Comparison of ENCODE assay signal across 18 cellular contexts in genomic region chr15:70523192-70523591, GRCh38.
"Had no signal": no experiment of that assay in that cellular context is flagged by ENCODE, and none has a peak within 500 bp of the region (broad histone marks: within the 10 kb centered on the region; RNA-seq: fewer than 3 reads in every experiment).

No MANE protein-coding gene starts in this region.

- H3K9me3 Mint-ChIP-seq: naive thymus-derived CD4-positive, alpha-beta T cell; stimulated activated effector memory CD8-positive, alpha-beta T cell treated with anti-CD3 and anti-CD28 coated beads, Interleukin-12 subunit alpha, Interleukin-12 subunit beta, amount 100 ng/mL, for 72 hours; stimulated activated naive CD8-positive, alpha-beta T cell treated with anti-CD3 and anti-CD28 coated beads, Interleukin-15, Interleukin-2, amounts not matched to agents 100 ng/mL and 50 ng/mL, for 24 hours had no signal

- H3K27ac Mint-ChIP-seq: nephron progenitor cell; stimulated activated effector memory CD8-positive, alpha-beta T cell treated with anti-CD3 and anti-CD28 coated beads, Interleukin-12 subunit alpha, Interleukin-12 subunit beta, amount 100 ng/mL, for 72 hours; stimulated activated naive CD8-positive, alpha-beta T cell treated with anti-CD3 and anti-CD28 coated beads, Interleukin-15, Interleukin-2, amounts not matched to agents 100 ng/mL and 50 ng/mL, for 24 hours had no signal

- H3K36me3 ChIP-seq: heart right ventricle, neutrophil, tibial artery, upper lobe of left lung, vagina had no signal

- H3K27ac ChIP-seq: dorsolateral prefrontal cortex, heart right ventricle, neutrophil, tibial artery, upper lobe of left lung, vagina had no signal

- H3K9me3 ChIP-seq: heart right ventricle, neutrophil, tibial artery, upper lobe of left lung, vagina had no signal

- H3K36me3 Mint-ChIP-seq: stimulated activated effector memory CD8-positive, alpha-beta T cell treated with anti-CD3 and anti-CD28 coated beads, Interleukin-12 subunit alpha, Interleukin-12 subunit beta, amount 100 ng/mL, for 72 hours had no signal

- H3K27me3 ChIP-seq: neutrophil, vagina had no signal

- H3K4me3 Mint-ChIP-seq: nephron progenitor cell; stimulated activated effector memory CD8-positive, alpha-beta T cell treated with anti-CD3 and anti-CD28 coated beads, Interleukin-12 subunit alpha, Interleukin-12 subunit beta, amount 100 ng/mL, for 72 hours; stimulated activated naive CD8-positive, alpha-beta T cell treated with anti-CD3 and anti-CD28 coated beads, Interleukin-15, Interleukin-2, amounts not matched to agents 100 ng/mL and 50 ng/mL, for 24 hours had no signal

- ATAC-seq: esophagus mucosa; heart right ventricle; naive thymus-derived CD4-positive, alpha-beta T cell; stimulated activated effector memory CD8-positive, alpha-beta T cell treated with anti-CD3 and anti-CD28 coated beads, Interleukin-12 subunit alpha, Interleukin-12 subunit beta, amount 100 ng/mL, for 72 hours had no signal

- H3K4me3 ChIP-seq: dorsolateral prefrontal cortex, heart right ventricle, tibial artery, upper lobe of left lung, vagina had no signal

- DNase-seq: cortex of kidney; dorsolateral prefrontal cortex; effector CD8-positive, alpha-beta T cell; heart right ventricle; hypothalamus; kidney glomerular epithelial cell; mesendoderm; naive thymus-derived CD4-positive, alpha-beta T cell; nephron progenitor cell; small intestine; stimulated activated CD4-positive, alpha-beta T cell treated with anti-CD3 and anti-CD28 coated beads, Interleukin-2, amount 100 ng/mL, for 48 hours; tibial artery; upper lobe of left lung had no signal
